ENCODE assay signal across 8 cellular contexts in the genomic region with DNA sequence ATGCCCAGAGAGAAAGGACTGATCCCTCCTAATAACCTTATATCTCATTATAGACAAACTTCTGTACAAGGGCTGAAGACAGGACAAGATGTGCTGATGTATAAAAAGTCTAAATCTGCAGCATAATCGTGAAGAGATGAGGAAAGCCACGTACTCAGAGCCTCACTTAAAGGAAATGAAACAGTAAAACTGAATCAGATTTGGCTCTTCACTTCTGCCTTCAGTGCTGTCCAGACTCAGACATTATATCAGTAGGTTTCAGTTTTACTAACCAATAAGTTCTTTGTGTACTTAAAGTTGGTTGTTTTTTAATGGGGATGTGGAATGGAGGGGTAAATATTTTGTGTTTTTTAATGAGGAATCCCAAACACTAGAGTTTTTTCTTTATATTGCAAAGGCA. TPM values are rescaled to one million over a fixed set of nuclear protein-coding genes. Genes with fewer than 3 reads are reported as not detected.
DNase-seq lines count a peak whose midpoint lies in the region; ATAC-seq, FAIRE-seq and TF ChIP-seq lines count a peak whose summit lies in the region.

No MANE protein-coding gene starts in this region.

- no peak overlapping the region for H3K4me3 ChIP-seq in Loucy (ENCODE audit: low read length, poor library complexity, severe bottlenecking)
- H3K4me3 ChIP-seq in fibroblast of mammary gland (ENCODE audit: control insufficient read depth, low read depth, low read length): no peak overlapping the region
- H3K4me3 ChIP-seq in tibial artery: no peak overlapping the region

- DNase-seq in GM12892 (ENCODE audit: insufficient read length) (no peak), fibroblast of mammary gland (ENCODE audit: low read depth) (peak; percentile 59), tibial artery (no peak), head of caudate nucleus (no peak), mucosa of gallbladder (ENCODE audit: low spot score) (no peak)
- no peak for DNase-seq in stimulated activated CD4-positive, alpha-beta T cell treated with anti-CD3 and anti-CD28 coated beads, Interleukin-15, amount 100 ng/mL, for 24 hours

- no peaks in the 10 kb centered on the region for H4K20me1 ChIP-seq in Loucy (ENCODE audit: insufficient read depth, low read length, poor library complexity, severe bottlenecking)

- H3K9me3 ChIP-seq in Loucy (ENCODE audit: insufficient read depth, low read depth, low read length) (no peaks in the 10 kb centered on the region), tibial artery (no peaks in the 10 kb centered on the region)

- H3K4me1 ChIP-seq in Loucy (ENCODE audit: insufficient read depth, low read length, poor library complexity, severe bottlenecking) (peaks cover 26% of the 10 kb centered on the region), tibial artery (peaks cover 0 to 33% (median 6%) of the 10 kb centered on the region in 4 donors)

- peak; percentile 96 for FAIRE-seq in GM12892 (lab: Jason Lieb, UNC)

- TF ChIP-seq CTCF in Loucy (conservative IDR thresholded peaks at IDR 0.05; ENCODE audit: low read length) (no peak), fibroblast of mammary gland (conservative IDR thresholded peaks at IDR 0.05; ENCODE audit: control insufficient read depth, insufficient read depth, low read depth, low read length) (no peak), tibial artery (IDR thresholded peaks at IDR 0.05) (no peak)

- H3K4me2 ChIP-seq in Loucy (ENCODE audit: low read depth, low read length, poor library complexity, severe bottlenecking): peak overlapping the region; percentile 30

- intact Hi-C loops in tibial artery (cut with DNase I; ENCODE audit: low total_unique reads): no loop called here
- intact Hi-C loops in head of caudate nucleus (cut with DNase I): no loop called here

- no peak for TF ChIP-seq POLR2A in GM12892 (IDR thresholded peaks at IDR 0.05; ENCODE audit: low read depth, low read length)

- peak overlapping the region; percentile 2 to 3 for H3K27ac ChIP-seq in tibial artery

- peak; percentile 97 for ATAC-seq in GM21619 (IDR thresholded peaks at IDR 0.05; ENCODE audit: unreplicated experiment)

- no peaks in the 10 kb centered on the region for H3K9me2 ChIP-seq in Loucy (replicated peaks; ENCODE audit: low read depth, low read length)

- H3K36me3 ChIP-seq in Loucy (ENCODE audit: insufficient read depth, low read length) (no peaks in the 10 kb centered on the region), tibial artery (no peaks in the 10 kb centered on the region)

- H3K27me3 ChIP-seq in Loucy (ENCODE audit: insufficient read depth, low read length, poor library complexity, severe bottlenecking) (no peaks in the 10 kb centered on the region), tibial artery (no peaks in the 10 kb centered on the region)

- peaks cover 4% of the 10 kb centered on the region; the same call in 1 of the 2 replicates for H3F3A ChIP-seq in Loucy (ENCODE audit: low read depth)

- H3K9ac ChIP-seq in Loucy (ENCODE audit: low read depth, low read length, poor library complexity, severe bottlenecking): no peak overlapping the region

- H2AFZ ChIP-seq in Loucy (ENCODE audit: low read length): no peak overlapping the region

- no peaks in the 10 kb centered on the region for H3K79me2 ChIP-seq in Loucy (ENCODE audit: insufficient read depth, low read length)

RNA-seq across cellular contexts. Expression of gene RGS1, which starts 45.3 kb away (rescaled TPM):
- 434 TPM for polyA plus RNA-seq in GM12892 (2012; ENCODE audit: missing spikeins)
- 147 TPM for total RNA-seq in mucosa of gallbladder
